18 cellular contexts compared by ENCODE assay signal in the genomic region with DNA sequence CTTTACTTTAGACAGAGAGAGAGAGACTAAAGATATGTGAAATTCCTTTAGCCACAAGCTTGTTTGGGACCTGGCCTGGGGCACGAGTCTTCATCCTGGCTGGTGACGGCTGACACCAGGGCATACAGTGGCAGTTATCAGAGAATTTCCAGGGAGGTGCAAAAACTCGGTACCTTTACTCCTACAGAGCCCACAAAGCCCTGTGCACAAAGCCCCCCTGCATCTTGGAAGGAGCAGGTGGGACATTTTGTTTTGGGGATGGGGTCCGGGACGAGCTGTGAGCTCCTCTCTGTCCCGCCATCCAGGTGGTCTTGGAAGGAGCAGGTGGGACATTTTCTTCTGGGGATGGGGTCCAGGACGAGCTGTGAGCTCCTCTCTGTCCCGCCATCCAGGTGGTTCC.
"Had no signal": no experiment of that assay in that cellular context is flagged by ENCODE, and none has a peak within 500 bp of the region (broad histone marks: within the 10 kb centered on the region; RNA-seq: fewer than 3 reads in every experiment).

No MANE protein-coding gene starts in this region.

- H3K4me3 ChIP-seq: body of pancreas, lower lobe of right lung, tibial nerve had no signal

- H3K36me3 ChIP-seq: lower lobe of right lung, tibial nerve had no signal

- ATAC-seq: body of pancreas; lower lobe of right lung; natural killer cell treated with Interleukin-12 subunit alpha and Interleukin-12 subunit beta and Interleukin-15 and Interleukin-18, amount 100 ng/mL, for 72 hours; T-helper 17 cell had no signal

- H3K27me3 ChIP-seq: body of pancreas, tibial nerve had no signal

- H3K36me3 Mint-ChIP-seq: activated naive CD4-positive, alpha-beta T cell treated with anti-CD3 and anti-CD28 coated beads, Interleukin-2, amount 10 ng/mL, durations not matched to agents 7 days and 5 days had no signal

- H3K4me1 Mint-ChIP-seq: activated naive CD4-positive, alpha-beta T cell treated with anti-CD3 and anti-CD28 coated beads, Interleukin-2, amount 10 ng/mL, durations not matched to agents 7 days and 5 days; T-helper 17 cell had no signal

- H3K27ac ChIP-seq: body of pancreas, epithelial cell of prostate, lower lobe of right lung had no signal

- H3K27ac Mint-ChIP-seq: activated naive CD4-positive, alpha-beta T cell treated with anti-CD3 and anti-CD28 coated beads, Interleukin-2, amount 10 ng/mL, durations not matched to agents 7 days and 5 days; natural killer cell treated with Interleukin-12 subunit alpha and Interleukin-12 subunit beta and Interleukin-15 and Interleukin-18, amount 100 ng/mL, for 72 hours; T-helper 17 cell had no signal

- DNase-seq: activated CD4-positive, alpha-beta T cell treated with anti-CD3 and anti-CD28 coated beads for 4 hours; activated CD4-positive, alpha-beta T cell treated with anti-CD3 and anti-CD28 coated beads, Interleukin-2, amount 50 U/mL, for 48 hours; activated CD4-positive, CD25-positive, alpha-beta regulatory T cell; activated effector memory CD4-positive, alpha-beta T cell treated with anti-CD3 and anti-CD28 coated beads, Interleukin-2, amount 50 U/mL, for 16 hours; activated naive CD4-positive, alpha-beta T cell treated with anti-CD3 and anti-CD28 coated beads, Interleukin-2, amount 10 ng/mL, durations not matched to agents 7 days and 5 days; body of pancreas; kidney; lower lobe of right lung; midbrain; occipital lobe; posterior cingulate gyrus; stimulated activated CD4-positive, alpha-beta T cell treated with anti-CD3 and anti-CD28 coated beads, Interleukin-4, amount 100 ng/mL, for 24 hours; stimulated activated naive CD4-positive, alpha-beta T cell treated with Interleukin-2 at 50 U/mL for 16 hours; SW 1271; T-helper 17 cell had no signal

- H3K4me3 Mint-ChIP-seq: activated naive CD4-positive, alpha-beta T cell treated with anti-CD3 and anti-CD28 coated beads, Interleukin-2, amount 10 ng/mL, durations not matched to agents 7 days and 5 days; natural killer cell treated with Interleukin-12 subunit alpha and Interleukin-12 subunit beta and Interleukin-15 and Interleukin-18, amount 100 ng/mL, for 72 hours; T-helper 17 cell had no signal

- H3K4me1 ChIP-seq: body of pancreas, lower lobe of right lung had no signal
